In genomic region chr2:42793314-42794270, GRCh38 we compare ENCODE assay signal across 1 cellular context.
TF ChIP-seq lines count a peak whose summit lies in the region.

No MANE protein-coding gene starts in this region.

TF ChIP-seq in HepG2, 621 proteins besides CTCF, POLR2A, EP300 and RAD21 (continued from another document and continues in another):
- 0 out of 2 replicates have a peak, but pooled peaks have one; percentile 36 for TF ChIP-seq SNAPC4 (CRISPR knock-in tag; IDR thresholded peaks at IDR 0.05)
- no peak for TF ChIP-seq STAT5B (CRISPR knock-in tag; IDR thresholded peaks at IDR 0.05)
- 0 out of 2 replicates have a peak, but pooled peaks have one; percentile 5 for TF ChIP-seq BRF2 (CRISPR knock-in tag; IDR thresholded peaks at IDR 0.05)
- 0 out of 2 replicates have a peak, but pooled peaks have one; percentile 21 for TF ChIP-seq NAIF1 (CRISPR knock-in tag; IDR thresholded peaks at IDR 0.05; ENCODE audit: borderline replicate concordance)
- 0 out of 2 replicates have a peak, but pooled peaks have one; percentile 9 for TF ChIP-seq ZFP41 (CRISPR knock-in tag; IDR thresholded peaks at IDR 0.05; ENCODE audit: borderline replicate concordance)
- no peak for TF ChIP-seq KLF12 (CRISPR knock-in tag; IDR thresholded peaks at IDR 0.05; ENCODE audit: borderline replicate concordance)
- TF ChIP-seq STAT6 (CRISPR knock-in tag; IDR thresholded peaks at IDR 0.05; ENCODE audit: borderline replicate concordance): no peak
- no peak for TF ChIP-seq HOXA5 (CRISPR knock-in tag; IDR thresholded peaks at IDR 0.05)
- no peak for TF ChIP-seq RELA (CRISPR knock-in tag; IDR thresholded peaks at IDR 0.05)
- TF ChIP-seq JUNB (CRISPR knock-in tag; IDR thresholded peaks at IDR 0.05; ENCODE audit: borderline replicate concordance): no peak
- TF ChIP-seq ZNF468 (CRISPR knock-in tag; IDR thresholded peaks at IDR 0.05): no peak
- no peak for TF ChIP-seq SNAPC2 (CRISPR knock-in tag; IDR thresholded peaks at IDR 0.05)
- 0 out of 2 replicates have a peak, but pooled peaks have one; percentile 43 for TF ChIP-seq SNAI1 (CRISPR knock-in tag; IDR thresholded peaks at IDR 0.05; ENCODE audit: borderline replicate concordance)
- TF ChIP-seq ZNF761 (CRISPR knock-in tag; conservative IDR thresholded peaks at IDR 0.05): no peak
- no peak for TF ChIP-seq NONO (IDR thresholded peaks at IDR 0.05)
- TF ChIP-seq NONO (CRISPR knock-in tag; conservative IDR thresholded peaks at IDR 0.05): no peak
- peak; percentile 26; the same call in 1 of the 2 replicates for TF ChIP-seq ZBTB20 (CRISPR knock-in tag; IDR thresholded peaks at IDR 0.05; ENCODE audit: borderline replicate concordance, low read depth)
- TF ChIP-seq MTERF4 (CRISPR knock-in tag; IDR thresholded peaks at IDR 0.05): no peak
- no peak for TF ChIP-seq ZNF569 (CRISPR knock-in tag; IDR thresholded peaks at IDR 0.05; ENCODE audit: borderline replicate concordance)
- peak; percentile 11; the same call in 1 of the 2 replicates for TF ChIP-seq REL (CRISPR knock-in tag; conservative IDR thresholded peaks at IDR 0.05)
- TF ChIP-seq HDAC2 (CRISPR knock-in tag; IDR thresholded peaks at IDR 0.05): peak; percentile 24; the same call in 1 of the 2 replicates
- TF ChIP-seq NFE2L1 (CRISPR knock-in tag; IDR thresholded peaks at IDR 0.05; ENCODE audit: borderline replicate concordance): no peak
- TF ChIP-seq ZNF83 (CRISPR knock-in tag; IDR thresholded peaks at IDR 0.05; ENCODE audit: borderline replicate concordance): no peak
- TF ChIP-seq ZNF883 (CRISPR knock-in tag; IDR thresholded peaks at IDR 0.05; ENCODE audit: not compliant biosample characterization): peak; percentile 1
- TF ChIP-seq MXD3 (CRISPR knock-in tag; IDR thresholded peaks at IDR 0.05): 0 out of 2 replicates have a peak, but pooled peaks have one; percentile 5
- TF ChIP-seq MLXIP (CRISPR knock-in tag; IDR thresholded peaks at IDR 0.05; ENCODE audit: borderline replicate concordance): 0 out of 2 replicates have a peak, but pooled peaks have one; percentile 42
- TF ChIP-seq ZNF646 (CRISPR knock-in tag; IDR thresholded peaks at IDR 0.05): no peak
- no peak for TF ChIP-seq ZNF580 (CRISPR knock-in tag; IDR thresholded peaks at IDR 0.05; ENCODE audit: borderline replicate concordance, low read depth)
- 0 out of 2 replicates have a peak, but pooled peaks have one; percentile 12 for TF ChIP-seq MAZ (IDR thresholded peaks at IDR 0.05; ENCODE audit: borderline replicate concordance, low read depth, low read length)
- TF ChIP-seq MAZ (CRISPR knock-in tag; IDR thresholded peaks at IDR 0.05; ENCODE audit: low read depth): no peak
- TF ChIP-seq NR3C1 (CRISPR knock-in tag; IDR thresholded peaks at IDR 0.05): no peak
- 0 out of 2 replicates have a peak, but pooled peaks have one; percentile 22 for TF ChIP-seq BORCS8-MEF2B (CRISPR knock-in tag; IDR thresholded peaks at IDR 0.05)
- TF ChIP-seq ZNF33B (CRISPR knock-in tag; IDR thresholded peaks at IDR 0.05): no peak
- TF ChIP-seq ZBTB44 (CRISPR knock-in tag; IDR thresholded peaks at IDR 0.05): no peak
